In genomic region chr11:76380161-76380976, GRCh38 we compare ENCODE assay signal across 8 cellular contexts. TPM values are rescaled to one million over a fixed set of nuclear protein-coding genes. Genes with fewer than 3 reads are reported as not detected.
DNase-seq lines count a peak whose midpoint lies in the region; FAIRE-seq and TF ChIP-seq lines count a peak whose summit lies in the region.

No MANE protein-coding gene starts in this region.

- no peaks in the 10 kb centered on the region; the same call in 1 of the 2 replicates for H3K27me3 Mint-ChIP-seq in HFFc6 (ENCODE audit: insufficient read depth)
- H3K27me3 Mint-ChIP-seq in activated T-helper 1 cell treated with anti-CD3 and anti-CD28 coated beads, Interleukin-12 subunit alpha, Interleukin-12 subunit beta, Interleukin-2, Interleukin-4 antibody, amounts not matched to agents 30 ng/mL and 10 ng/mL and 1 ng/mL, durations not matched to agents 14 hours and 24 hours and 36 hours (ENCODE audit: insufficient read depth): no peaks in the 10 kb centered on the region

- DNase-seq in GM10266 (ENCODE audit: extremely low spot score) (peak; percentile 67), HFFc6 (peak; percentile 25), NOMO-1 (lab: John Stamatoyannopoulos, UW; ENCODE audit: unreplicated experiment in 2 of 2) (peak; percentile 45 to 51), frontal cortex (ENCODE audit: low spot score in 2 of 2) (peak; percentile 25 to 54), osteoblast (ENCODE audit: insufficient read length, low spot score, missing footprints) (peak; percentile 53), tibial artery (peak; percentile 23 to 67), SIG-M5 (lab: John Stamatoyannopoulos, UW) (no peak)
- peak; percentile 46 for DNase-seq in activated T-helper 1 cell treated with anti-CD3 and anti-CD28 coated beads, Interleukin-12 subunit alpha, Interleukin-12 subunit beta, Interleukin-2, Interleukin-4 antibody, amounts not matched to agents 30 ng/mL and 10 ng/mL and 1 ng/mL, durations not matched to agents 14 hours and 24 hours and 36 hours (ENCODE audit: low spot score)

- H3K4me3 ChIP-seq in osteoblast (ENCODE audit: insufficient read depth, low read length) (peak overlapping the region; percentile 91), tibial artery (peak overlapping the region; percentile 92 to 100)

- H3K4me1 ChIP-seq in osteoblast (ENCODE audit: insufficient read depth, low read length) (peaks cover 20% of the 10 kb centered on the region), tibial artery (peaks cover 0 to 44% (median 28%) of the 10 kb centered on the region in 4 donors)

- H3K79me2 ChIP-seq in osteoblast (ENCODE audit: insufficient read depth, low read length): peaks cover 64% of the 10 kb centered on the region

- H3K36me3 Mint-ChIP-seq in HFFc6 (ENCODE audit: low read depth): peaks cover 6% of the 10 kb centered on the region; the same call in 1 of the 2 replicates
- H3K36me3 Mint-ChIP-seq in activated T-helper 1 cell treated with anti-CD3 and anti-CD28 coated beads, Interleukin-12 subunit alpha, Interleukin-12 subunit beta, Interleukin-2, Interleukin-4 antibody, amounts not matched to agents 30 ng/mL and 10 ng/mL and 1 ng/mL, durations not matched to agents 14 hours and 24 hours and 36 hours (ENCODE audit: low read depth): peaks cover 10% of the 10 kb centered on the region

- H3K9me3 ChIP-seq in osteoblast (ENCODE audit: low read depth, low read length) (no peaks in the 10 kb centered on the region), tibial artery (no peaks in the 10 kb centered on the region)

- H3K36me3 ChIP-seq in osteoblast (ENCODE audit: insufficient read depth, low read length) (no peaks in the 10 kb centered on the region), tibial artery (no peaks in the 10 kb centered on the region)

- peaks cover 52% of the 10 kb centered on the region for H3K4me1 Mint-ChIP-seq in HFFc6 (ENCODE audit: low read depth)
- peaks cover 44% of the 10 kb centered on the region for H3K4me1 Mint-ChIP-seq in activated T-helper 1 cell treated with anti-CD3 and anti-CD28 coated beads, Interleukin-12 subunit alpha, Interleukin-12 subunit beta, Interleukin-2, Interleukin-4 antibody, amounts not matched to agents 30 ng/mL and 10 ng/mL and 1 ng/mL, durations not matched to agents 14 hours and 24 hours and 36 hours (ENCODE audit: low read depth)

- H3K27ac ChIP-seq in osteoblast (ENCODE audit: low read depth, low read length) (peak overlapping the region; percentile 59), tibial artery (peak overlapping the region; percentile 80 to 90)

- H3K27me3 ChIP-seq in osteoblast (ENCODE audit: insufficient read depth, low read length) (no peaks in the 10 kb centered on the region), tibial artery (no peaks in the 10 kb centered on the region)

- peak overlapping the region; percentile 89 for H2AFZ ChIP-seq in osteoblast (ENCODE audit: low read length)

- H3K4me3 Mint-ChIP-seq in HFFc6: peak overlapping the region; percentile 97
- H3K4me3 Mint-ChIP-seq in activated T-helper 1 cell treated with anti-CD3 and anti-CD28 coated beads, Interleukin-12 subunit alpha, Interleukin-12 subunit beta, Interleukin-2, Interleukin-4 antibody, amounts not matched to agents 30 ng/mL and 10 ng/mL and 1 ng/mL, durations not matched to agents 14 hours and 24 hours and 36 hours: peak overlapping the region; percentile 87

- H3K9me3 Mint-ChIP-seq in HFFc6: no peaks in the 10 kb centered on the region
- no peaks in the 10 kb centered on the region for H3K9me3 Mint-ChIP-seq in activated T-helper 1 cell treated with anti-CD3 and anti-CD28 coated beads, Interleukin-12 subunit alpha, Interleukin-12 subunit beta, Interleukin-2, Interleukin-4 antibody, amounts not matched to agents 30 ng/mL and 10 ng/mL and 1 ng/mL, durations not matched to agents 14 hours and 24 hours and 36 hours

- H3K27ac Mint-ChIP-seq in HFFc6: peak overlapping the region; percentile 90
- H3K27ac Mint-ChIP-seq in activated T-helper 1 cell treated with anti-CD3 and anti-CD28 coated beads, Interleukin-12 subunit alpha, Interleukin-12 subunit beta, Interleukin-2, Interleukin-4 antibody, amounts not matched to agents 30 ng/mL and 10 ng/mL and 1 ng/mL, durations not matched to agents 14 hours and 24 hours and 36 hours: peak overlapping the region; percentile 95

- no peak for FAIRE-seq in frontal cortex (lab: Jason Lieb, UNC)

- intact Hi-C loops in activated T-helper 1 cell treated with anti-CD3 and anti-CD28 coated beads, Interleukin-12 subunit alpha, Interleukin-12 subunit beta, Interleukin-2, Interleukin-4 antibody, amounts not matched to agents 30 ng/mL and 10 ng/mL and 1 ng/mL, durations not matched to agents 14 hours and 24 hours and 36 hours (cut with micrococcal nuclease): loop anchor here (1.0 to 10.0 kb wide), 11 partner anchors 9 to 818 kb away; partner anchors contain the start of genes ACER3, LRRC32, SERPINH1 and UVRAG
- intact Hi-C loops in tibial artery (cut with DNase I; ENCODE audit: low total_unique reads): loop anchor here (2.0 to 10.0 kb wide), 4 partner anchors 40 to 146 kb away; no protein-coding TSS in a partner anchor

- TF ChIP-seq CTCF in GM10266 (IDR thresholded peaks at IDR 0.05; ENCODE audit: control insufficient read depth, insufficient read depth, low read depth, missing control alignments) (no peak), HFFc6 (IDR thresholded peaks at IDR 0.05) (no peak), osteoblast (IDR thresholded peaks at IDR 0.05; ENCODE audit: extremely low read depth, low read depth, low read length) (no peak), tibial artery (IDR thresholded peaks at IDR 0.05) (no peak)

- H4K20me1 ChIP-seq in osteoblast (ENCODE audit: insufficient read depth, low read length): peaks cover 21% of the 10 kb centered on the region

- peak overlapping the region; percentile 88 for H3K4me2 ChIP-seq in osteoblast (ENCODE audit: insufficient read depth, low read length)

RNA-seq across cellular contexts. Expression of gene THAP12, which starts 0.6 kb away (rescaled TPM):
- 10 to 100 TPM; 32.7 to 42.2 (median 36.3) TPM for total RNA-seq in HFFc6 (2021; fragmentation: NEBNext Ultra II Directional; extraction: Animal tissue kit (Norgen Biotek cat#: 25700))
- total RNA-seq in activated T-helper 1 cell treated with anti-CD3 and anti-CD28 coated beads, Interleukin-12 subunit alpha, Interleukin-12 subunit beta, Interleukin-2, Interleukin-4 antibody, amounts not matched to agents 30 ng/mL and 10 ng/mL and 1 ng/mL, durations not matched to agents 14 hours and 24 hours and 36 hours: 78.3 and 81.2 TPM in 2 replicates
- total RNA-seq in frontal cortex (92.5 TPM), osteoblast (44.5 and 47.7 TPM in 2 replicates)

RNA-seq across cellular contexts. Expression of gene GVQW3, which starts 0.8 kb away (rescaled TPM):
- 1 to 10 TPM in 1 of 6 experiments, under 1 TPM in 5; 0.31 to 1.6 (median 0.69) TPM for total RNA-seq in HFFc6 (2021; fragmentation: NEBNext Ultra II Directional; extraction: Animal tissue kit (Norgen Biotek cat#: 25700))
- total RNA-seq in activated T-helper 1 cell treated with anti-CD3 and anti-CD28 coated beads, Interleukin-12 subunit alpha, Interleukin-12 subunit beta, Interleukin-2, Interleukin-4 antibody, amounts not matched to agents 30 ng/mL and 10 ng/mL and 1 ng/mL, durations not matched to agents 14 hours and 24 hours and 36 hours: 3.9 and 4.7 TPM in 2 replicates
- total RNA-seq in frontal cortex (16.3 TPM), osteoblast (2.9 and 3.2 TPM in 2 replicates)
